ENCODE assay signal across 1 cellular context in the genomic region with DNA sequence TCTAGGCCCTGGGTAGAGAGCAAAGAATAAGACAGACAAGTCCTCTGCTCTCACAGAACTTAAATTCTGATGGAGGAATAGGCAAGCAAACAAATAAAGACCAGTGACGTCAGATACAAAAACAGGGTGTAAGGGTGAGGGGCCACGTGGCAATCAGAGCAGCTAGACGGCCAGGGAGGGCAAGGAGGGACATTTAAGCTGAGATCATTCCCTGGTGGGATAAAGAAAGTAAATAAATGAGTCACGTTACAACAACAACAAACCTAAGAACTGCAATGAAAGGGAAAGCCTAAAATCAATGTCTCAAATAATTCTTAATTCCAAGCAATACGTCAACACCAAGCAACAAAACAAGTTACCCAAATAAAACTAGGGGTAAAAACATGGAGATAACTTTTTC.
TF ChIP-seq lines count a peak whose summit lies in the region.

No MANE protein-coding gene starts in this region.

TF ChIP-seq in HEK293, 187 proteins besides CTCF, POLR2A, EP300 and RAD21 (continued from another document and continues in another):
- TF ChIP-seq, protein P1, sequence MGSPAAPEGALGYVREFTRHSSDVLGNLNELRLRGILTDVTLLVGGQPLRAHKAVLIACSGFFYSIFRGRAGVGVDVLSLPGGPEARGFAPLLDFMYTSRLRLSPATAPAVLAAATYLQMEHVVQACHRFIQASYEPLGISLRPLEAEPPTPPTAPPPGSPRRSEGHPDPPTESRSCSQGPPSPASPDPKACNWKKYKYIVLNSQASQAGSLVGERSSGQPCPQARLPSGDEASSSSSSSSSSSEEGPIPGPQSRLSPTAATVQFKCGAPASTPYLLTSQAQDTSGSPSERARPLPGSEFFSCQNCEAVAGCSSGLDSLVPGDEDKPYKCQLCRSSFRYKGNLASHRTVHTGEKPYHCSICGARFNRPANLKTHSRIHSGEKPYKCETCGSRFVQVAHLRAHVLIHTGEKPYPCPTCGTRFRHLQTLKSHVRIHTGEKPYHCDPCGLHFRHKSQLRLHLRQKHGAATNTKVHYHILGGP (tag by site-specific recombination; IDR thresholded peaks at IDR 0.05) = peak; percentile 65; the same call in 1 of the 2 replicates
- TF ChIP-seq ZNF37A (tag by site-specific recombination; IDR thresholded peaks at IDR 0.05) (no peak), ZBTB7A (tag by site-specific recombination; IDR thresholded peaks at IDR 0.05; ENCODE audit: low read depth) (no peak), ZNF366 (tag by site-specific recombination; conservative IDR thresholded peaks at IDR 0.05) (peak; percentile 94), ZNF701 (tag by site-specific recombination; IDR thresholded peaks at IDR 0.05) (no peak), YY2 (tag by site-specific recombination; IDR thresholded peaks at IDR 0.05) (peak; percentile 50; the same call in 1 of the 2 replicates), OSR2 (tag by site-specific recombination; IDR thresholded peaks at IDR 0.05) (peak; percentile 44; the same call in 1 of the 2 replicates), ZNF335 (tag by site-specific recombination; conservative IDR thresholded peaks at IDR 0.05) (peak; percentile 38; the same call in 1 of the 2 replicates), WT1 (tag by site-specific recombination; IDR thresholded peaks at IDR 0.05) (peak; percentile 95), KLF16 (tag by site-specific recombination; IDR thresholded peaks at IDR 0.05) (no peak), ZNF416 (tag by site-specific recombination; IDR thresholded peaks at IDR 0.05) (no peak), MEIS1 (CRISPR knock-in tag; IDR thresholded peaks at IDR 0.05; ENCODE audit: borderline replicate concordance) (no peak), ZIC2 (tag by site-specific recombination; IDR thresholded peaks at IDR 0.05) (0 out of 2 replicates have a peak, but pooled peaks have one; percentile 26), ZNF112 (tag by site-specific recombination; IDR thresholded peaks at IDR 0.05) (no peak), ZNF626 (tag by site-specific recombination; IDR thresholded peaks at IDR 0.05) (no peak), ZNF391 (tag by site-specific recombination; IDR thresholded peaks at IDR 0.05; ENCODE audit: borderline replicate concordance, low read depth) (no peak), ZNF610 (tag by site-specific recombination; IDR thresholded peaks at IDR 0.05; ENCODE audit: borderline replicate concordance) (no peak), ZNF214 (tag by site-specific recombination; IDR thresholded peaks at IDR 0.05; ENCODE audit: borderline replicate concordance) (no peak), ZBTB21 (tag by site-specific recombination; IDR thresholded peaks at IDR 0.05) (peak; percentile 87), EGR2 (tag by site-specific recombination; IDR thresholded peaks at IDR 0.05; ENCODE audit: low read depth) (no peak), ZNF561 (tag by site-specific recombination; IDR thresholded peaks at IDR 0.05; ENCODE audit: borderline replicate concordance) (no peak), ZNF426 (tag by site-specific recombination; IDR thresholded peaks at IDR 0.05) (no peak), ZNF624 (tag by site-specific recombination; IDR thresholded peaks at IDR 0.05) (no peak), HOXA7 (CRISPR knock-in tag; IDR thresholded peaks at IDR 0.05; ENCODE audit: borderline replicate concordance) (no peak), ZNF354C (tag by site-specific recombination; IDR thresholded peaks at IDR 0.05; ENCODE audit: borderline replicate concordance, low read depth) (no peak), ZNF157 (tag by site-specific recombination; IDR thresholded peaks at IDR 0.05) (no peak), ZBTB48 (tag by site-specific recombination; IDR thresholded peaks at IDR 0.05) (peak; percentile 91), ZNF184 (tag by site-specific recombination; IDR thresholded peaks at IDR 0.05) (no peak), ZEB2 (tag by site-specific recombination; IDR thresholded peaks at IDR 0.05) (peak; percentile 92), ZNF2 (tag by site-specific recombination; IDR thresholded peaks at IDR 0.05) (0 out of 2 replicates have a peak, but pooled peaks have one; percentile 22), ZNF747 (tag by site-specific recombination; IDR thresholded peaks at IDR 0.05) (no peak), ZNF121 (tag by site-specific recombination; IDR thresholded peaks at IDR 0.05) (no peak), ZNF341 (tag by site-specific recombination; IDR thresholded peaks at IDR 0.05; ENCODE audit: low read depth) (no peak), ZNF202 (tag by site-specific recombination; IDR thresholded peaks at IDR 0.05; ENCODE audit: borderline replicate concordance) (no peak), TRIM28 (IDR thresholded peaks at IDR 0.05; ENCODE audit: borderline replicate concordance, low read length) (no peak; the same call in 1 of the 2 replicates), BCL11A (tag by site-specific recombination; IDR thresholded peaks at IDR 0.05; ENCODE audit: low read depth) (peak; percentile 80)
- TF ChIP-seq, protein P2, sequence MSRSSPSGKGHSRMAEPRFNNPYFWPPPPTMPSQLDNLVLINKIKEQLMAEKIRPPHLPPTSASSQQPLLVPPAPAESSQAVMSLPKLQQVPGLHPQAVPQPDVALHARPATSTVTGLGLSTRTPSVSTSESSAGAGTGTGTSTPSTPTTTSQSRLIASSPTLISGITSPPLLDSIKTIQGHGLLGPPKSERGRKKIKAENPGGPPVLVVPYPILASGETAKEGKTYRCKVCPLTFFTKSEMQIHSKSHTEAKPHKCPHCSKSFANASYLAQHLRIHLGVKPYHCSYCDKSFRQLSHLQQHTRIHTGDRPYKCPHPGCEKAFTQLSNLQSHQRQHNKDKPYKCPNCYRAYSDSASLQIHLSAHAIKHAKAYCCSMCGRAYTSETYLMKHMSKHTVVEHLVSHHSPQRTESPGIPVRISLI (tag by site-specific recombination; IDR thresholded peaks at IDR 0.05) = no peak
- TF ChIP-seq, protein P3, sequence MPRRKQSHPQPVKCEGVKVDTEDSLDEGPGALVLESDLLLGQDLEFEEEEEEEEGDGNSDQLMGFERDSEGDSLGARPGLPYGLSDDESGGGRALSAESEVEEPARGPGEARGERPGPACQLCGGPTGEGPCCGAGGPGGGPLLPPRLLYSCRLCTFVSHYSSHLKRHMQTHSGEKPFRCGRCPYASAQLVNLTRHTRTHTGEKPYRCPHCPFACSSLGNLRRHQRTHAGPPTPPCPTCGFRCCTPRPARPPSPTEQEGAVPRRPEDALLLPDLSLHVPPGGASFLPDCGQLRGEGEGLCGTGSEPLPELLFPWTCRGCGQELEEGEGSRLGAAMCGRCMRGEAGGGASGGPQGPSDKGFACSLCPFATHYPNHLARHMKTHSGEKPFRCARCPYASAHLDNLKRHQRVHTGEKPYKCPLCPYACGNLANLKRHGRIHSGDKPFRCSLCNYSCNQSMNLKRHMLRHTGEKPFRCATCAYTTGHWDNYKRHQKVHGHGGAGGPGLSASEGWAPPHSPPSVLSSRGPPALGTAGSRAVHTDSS (tag by site-specific recombination; IDR thresholded peaks at IDR 0.05) = no peak
- TF ChIP-seq, protein P4, sequence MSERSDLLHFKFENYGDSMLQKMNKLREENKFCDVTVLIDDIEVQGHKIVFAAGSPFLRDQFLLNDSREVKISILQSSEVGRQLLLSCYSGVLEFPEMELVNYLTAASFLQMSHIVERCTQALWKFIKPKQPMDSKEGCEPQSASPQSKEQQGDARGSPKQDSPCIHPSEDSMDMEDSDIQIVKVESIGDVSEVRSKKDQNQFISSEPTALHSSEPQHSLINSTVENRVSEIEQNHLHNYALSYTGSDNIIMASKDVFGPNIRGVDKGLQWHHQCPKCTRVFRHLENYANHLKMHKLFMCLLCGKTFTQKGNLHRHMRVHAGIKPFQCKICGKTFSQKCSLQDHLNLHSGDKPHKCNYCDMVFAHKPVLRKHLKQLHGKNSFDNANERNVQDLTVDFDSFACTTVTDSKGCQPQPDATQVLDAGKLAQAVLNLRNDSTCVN (tag by site-specific recombination; optimal IDR thresholded peaks at IDR 0.05) = no peak
- TF ChIP-seq, protein P5, sequence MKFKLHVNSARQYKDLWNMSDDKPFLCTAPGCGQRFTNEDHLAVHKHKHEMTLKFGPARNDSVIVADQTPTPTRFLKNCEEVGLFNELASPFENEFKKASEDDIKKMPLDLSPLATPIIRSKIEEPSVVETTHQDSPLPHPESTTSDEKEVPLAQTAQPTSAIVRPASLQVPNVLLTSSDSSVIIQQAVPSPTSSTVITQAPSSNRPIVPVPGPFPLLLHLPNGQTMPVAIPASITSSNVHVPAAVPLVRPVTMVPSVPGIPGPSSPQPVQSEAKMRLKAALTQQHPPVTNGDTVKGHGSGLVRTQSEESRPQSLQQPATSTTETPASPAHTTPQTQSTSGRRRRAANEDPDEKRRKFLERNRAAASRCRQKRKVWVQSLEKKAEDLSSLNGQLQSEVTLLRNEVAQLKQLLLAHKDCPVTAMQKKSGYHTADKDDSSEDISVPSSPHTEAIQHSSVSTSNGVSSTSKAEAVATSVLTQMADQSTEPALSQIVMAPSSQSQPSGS (tag by site-specific recombination; IDR thresholded peaks at IDR 0.05; ENCODE audit: low read depth) = peak; percentile 98
- TF ChIP-seq, protein P6, sequence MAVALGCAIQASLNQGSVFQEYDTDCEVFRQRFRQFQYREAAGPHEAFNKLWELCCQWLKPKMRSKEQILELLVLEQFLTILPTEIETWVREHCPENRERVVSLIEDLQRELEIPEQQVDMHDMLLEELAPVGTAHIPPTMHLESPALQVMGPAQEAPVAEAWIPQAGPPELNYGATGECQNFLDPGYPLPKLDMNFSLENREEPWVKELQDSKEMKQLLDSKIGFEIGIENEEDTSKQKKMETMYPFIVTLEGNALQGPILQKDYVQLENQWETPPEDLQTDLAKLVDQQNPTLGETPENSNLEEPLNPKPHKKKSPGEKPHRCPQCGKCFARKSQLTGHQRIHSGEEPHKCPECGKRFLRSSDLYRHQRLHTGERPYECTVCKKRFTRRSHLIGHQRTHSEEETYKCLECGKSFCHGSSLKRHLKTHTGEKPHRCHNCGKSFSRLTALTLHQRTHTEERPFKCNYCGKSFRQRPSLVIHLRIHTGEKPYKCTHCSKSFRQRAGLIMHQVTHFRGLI (tag by site-specific recombination; IDR thresholded peaks at IDR 0.05) = no peak
- TF ChIP-seq, protein P7, sequence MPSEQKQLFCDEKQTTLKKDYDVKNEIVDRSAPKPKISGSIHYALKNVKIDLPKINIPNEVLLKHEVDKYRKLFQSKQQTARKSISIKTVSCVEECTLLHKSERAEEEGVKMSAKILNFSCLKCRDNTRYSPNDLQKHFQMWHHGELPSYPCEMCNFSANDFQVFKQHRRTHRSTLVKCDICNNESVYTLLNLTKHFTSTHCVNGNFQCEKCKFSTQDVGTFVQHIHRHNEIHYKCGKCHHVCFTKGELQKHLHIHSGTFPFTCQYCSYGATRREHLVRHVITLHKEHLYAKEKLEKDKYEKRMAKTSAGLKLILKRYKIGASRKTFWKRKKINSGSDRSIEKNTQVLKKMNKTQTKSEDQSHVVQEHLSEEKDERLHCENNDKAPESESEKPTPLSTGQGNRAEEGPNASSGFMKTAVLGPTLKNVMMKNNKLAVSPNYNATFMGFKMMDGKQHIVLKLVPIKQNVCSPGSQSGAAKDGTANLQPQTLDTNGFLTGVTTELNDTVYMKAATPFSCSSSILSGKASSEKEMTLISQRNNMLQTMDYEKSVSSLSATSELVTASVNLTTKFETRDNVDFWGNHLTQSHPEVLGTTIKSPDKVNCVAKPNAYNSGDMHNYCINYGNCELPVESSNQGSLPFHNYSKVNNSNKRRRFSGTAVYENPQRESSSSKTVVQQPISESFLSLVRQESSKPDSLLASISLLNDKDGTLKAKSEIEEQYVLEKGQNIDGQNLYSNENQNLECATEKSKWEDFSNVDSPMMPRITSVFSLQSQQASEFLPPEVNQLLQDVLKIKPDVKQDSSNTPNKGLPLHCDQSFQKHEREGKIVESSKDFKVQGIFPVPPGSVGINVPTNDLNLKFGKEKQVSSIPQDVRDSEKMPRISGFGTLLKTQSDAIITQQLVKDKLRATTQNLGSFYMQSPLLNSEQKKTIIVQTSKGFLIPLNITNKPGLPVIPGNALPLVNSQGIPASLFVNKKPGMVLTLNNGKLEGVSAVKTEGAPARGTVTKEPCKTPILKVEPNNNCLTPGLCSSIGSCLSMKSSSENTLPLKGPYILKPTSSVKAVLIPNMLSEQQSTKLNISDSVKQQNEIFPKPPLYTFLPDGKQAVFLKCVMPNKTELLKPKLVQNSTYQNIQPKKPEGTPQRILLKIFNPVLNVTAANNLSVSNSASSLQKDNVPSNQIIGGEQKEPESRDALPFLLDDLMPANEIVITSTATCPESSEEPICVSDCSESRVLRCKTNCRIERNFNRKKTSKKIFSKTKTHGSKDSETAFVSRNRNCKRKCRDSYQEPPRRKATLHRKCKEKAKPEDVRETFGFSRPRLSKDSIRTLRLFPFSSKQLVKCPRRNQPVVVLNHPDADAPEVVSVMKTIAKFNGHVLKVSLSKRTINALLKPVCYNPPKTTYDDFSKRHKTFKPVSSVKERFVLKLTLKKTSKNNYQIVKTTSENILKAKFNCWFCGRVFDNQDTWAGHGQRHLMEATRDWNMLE (tag by site-specific recombination; conservative IDR thresholded peaks at IDR 0.05; ENCODE audit: low read depth) = 0 out of 2 replicates have a peak, but pooled peaks have one; percentile 20
- TF ChIP-seq, protein P8, sequence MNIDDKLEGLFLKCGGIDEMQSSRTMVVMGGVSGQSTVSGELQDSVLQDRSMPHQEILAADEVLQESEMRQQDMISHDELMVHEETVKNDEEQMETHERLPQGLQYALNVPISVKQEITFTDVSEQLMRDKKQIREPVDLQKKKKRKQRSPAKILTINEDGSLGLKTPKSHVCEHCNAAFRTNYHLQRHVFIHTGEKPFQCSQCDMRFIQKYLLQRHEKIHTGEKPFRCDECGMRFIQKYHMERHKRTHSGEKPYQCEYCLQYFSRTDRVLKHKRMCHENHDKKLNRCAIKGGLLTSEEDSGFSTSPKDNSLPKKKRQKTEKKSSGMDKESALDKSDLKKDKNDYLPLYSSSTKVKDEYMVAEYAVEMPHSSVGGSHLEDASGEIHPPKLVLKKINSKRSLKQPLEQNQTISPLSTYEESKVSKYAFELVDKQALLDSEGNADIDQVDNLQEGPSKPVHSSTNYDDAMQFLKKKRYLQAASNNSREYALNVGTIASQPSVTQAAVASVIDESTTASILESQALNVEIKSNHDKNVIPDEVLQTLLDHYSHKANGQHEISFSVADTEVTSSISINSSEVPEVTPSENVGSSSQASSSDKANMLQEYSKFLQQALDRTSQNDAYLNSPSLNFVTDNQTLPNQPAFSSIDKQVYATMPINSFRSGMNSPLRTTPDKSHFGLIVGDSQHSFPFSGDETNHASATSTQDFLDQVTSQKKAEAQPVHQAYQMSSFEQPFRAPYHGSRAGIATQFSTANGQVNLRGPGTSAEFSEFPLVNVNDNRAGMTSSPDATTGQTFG (tag by site-specific recombination; IDR thresholded peaks at IDR 0.05; ENCODE audit: borderline replicate concordance) = no peak; the same call in 1 of the 2 replicates
- TF ChIP-seq, protein P9, sequence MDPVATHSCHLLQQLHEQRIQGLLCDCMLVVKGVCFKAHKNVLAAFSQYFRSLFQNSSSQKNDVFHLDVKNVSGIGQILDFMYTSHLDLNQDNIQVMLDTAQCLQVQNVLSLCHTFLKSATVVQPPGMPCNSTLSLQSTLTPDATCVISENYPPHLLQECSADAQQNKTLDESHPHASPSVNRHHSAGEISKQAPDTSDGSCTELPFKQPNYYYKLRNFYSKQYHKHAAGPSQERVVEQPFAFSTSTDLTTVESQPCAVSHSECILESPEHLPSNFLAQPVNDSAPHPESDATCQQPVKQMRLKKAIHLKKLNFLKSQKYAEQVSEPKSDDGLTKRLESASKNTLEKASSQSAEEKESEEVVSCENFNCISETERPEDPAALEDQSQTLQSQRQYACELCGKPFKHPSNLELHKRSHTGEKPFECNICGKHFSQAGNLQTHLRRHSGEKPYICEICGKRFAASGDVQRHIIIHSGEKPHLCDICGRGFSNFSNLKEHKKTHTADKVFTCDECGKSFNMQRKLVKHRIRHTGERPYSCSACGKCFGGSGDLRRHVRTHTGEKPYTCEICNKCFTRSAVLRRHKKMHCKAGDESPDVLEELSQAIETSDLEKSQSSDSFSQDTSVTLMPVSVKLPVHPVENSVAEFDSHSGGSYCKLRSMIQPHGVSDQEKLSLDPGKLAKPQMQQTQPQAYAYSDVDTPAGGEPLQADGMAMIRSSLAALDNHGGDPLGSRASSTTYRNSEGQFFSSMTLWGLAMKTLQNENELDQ (tag by site-specific recombination; IDR thresholded peaks at IDR 0.05; ENCODE audit: low read depth) = no peak
